Comparison of ENCODE assay signal across 8 cellular contexts in the genomic region with DNA sequence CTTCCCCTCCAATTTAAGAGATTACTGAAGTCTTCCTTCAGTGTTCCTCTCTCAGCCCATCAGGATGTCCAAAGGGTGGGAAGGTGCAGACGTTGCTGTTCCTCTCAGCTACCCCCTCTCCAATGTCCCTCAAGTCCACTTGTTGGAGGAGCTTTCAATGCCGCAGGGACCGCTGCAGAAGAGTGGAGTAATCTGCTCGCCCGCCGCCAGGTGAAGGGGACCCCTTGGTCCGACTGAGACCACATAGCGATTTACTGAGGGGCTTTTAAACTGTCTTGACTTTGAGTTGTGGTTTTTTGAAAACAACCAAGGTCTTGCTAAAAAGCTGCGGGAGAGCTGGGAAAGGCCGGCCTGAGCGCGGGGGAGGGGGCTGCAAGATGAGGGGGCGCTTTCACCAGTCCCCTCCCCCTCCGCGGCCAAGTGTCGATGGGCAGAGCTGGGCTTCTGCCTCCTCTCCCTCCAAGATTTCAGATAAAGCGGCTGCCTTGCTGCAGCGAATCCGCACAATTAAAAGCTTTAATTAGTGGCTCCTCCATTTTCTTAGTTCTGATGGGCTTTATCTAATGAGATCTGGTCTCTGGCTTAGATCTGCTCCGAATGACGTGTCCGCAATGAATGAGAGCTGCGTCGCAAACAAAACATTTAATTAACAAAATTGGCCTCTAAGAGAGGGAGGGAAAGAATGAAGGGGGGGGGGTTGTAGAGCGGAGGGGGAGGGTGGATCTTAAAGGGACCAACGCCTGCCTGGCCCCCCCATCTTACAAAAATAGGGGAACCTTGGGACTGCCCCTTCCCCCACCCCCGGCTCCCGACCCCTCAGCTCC. TPM values are rescaled to one million over a fixed set of nuclear protein-coding genes. Genes with fewer than 3 reads are reported as not detected.
DNase-seq lines count a peak whose midpoint lies in the region; ATAC-seq and TF ChIP-seq lines count a peak whose summit lies in the region.

No MANE protein-coding gene starts in this region.

- no peak overlapping the region for H4K91ac ChIP-seq in H9 (ENCODE audit: insufficient read length, low read depth, low read length)

- no peak overlapping the region for H4K5ac ChIP-seq in H9 (ENCODE audit: insufficient read length, low read depth, low read length)

- H3K27me3 ChIP-seq in H9 (ENCODE audit: insufficient read depth, low read length) (no peaks in the 10 kb centered on the region), left lung (no peaks in the 10 kb centered on the region), stomach smooth muscle (ENCODE audit: control insufficient read depth in 1 of 2, insufficient read depth in 2 of 2, low read length in 2 of 2) (no peaks in the 10 kb centered on the region)

- H3K9ac ChIP-seq in H9 (ENCODE audit: extremely low read depth, insufficient read length, low read length) (peak overlapping the region; percentile 70), stomach smooth muscle (ENCODE audit: low read length in 2 of 2) (peak overlapping the region; percentile 66 to 70)

- CTCF ChIA-PET in OCI-LY7 (lab: Charles Lee; ENCODE audit: unreplicated experiment): interaction anchor here (0.5 to 1.1 kb wide), 4 partner anchors 8 to 1650 kb away, joined by 3 to 5 read pairs (median 4); no protein-coding TSS in a partner anchor

- no peak overlapping the region for H3K56ac ChIP-seq in H9 (ENCODE audit: insufficient read length, low read depth, low read length)

- peaks cover 14% of the 10 kb centered on the region for H3K23me2 ChIP-seq in H9 (ENCODE audit: insufficient read length, low read depth, low read length, poor library complexity, severe bottlenecking)

- TF ChIP-seq CTCF in H9 (conservative IDR thresholded peaks at IDR 0.05) (peak; percentile 52), OCI-LY7 (conservative IDR thresholded peaks at IDR 0.05; ENCODE audit: low read length) (no peak), left lung (IDR thresholded peaks at IDR 0.05) (no peak)

- H2BK5ac ChIP-seq in H9 (ENCODE audit: insufficient read length, low read length): no peak overlapping the region

- no peaks in the 10 kb centered on the region; a peak in 1 of 5 replicates for H3K9me3 Mint-ChIP-seq in H9
- H3K9me3 Mint-ChIP-seq in central memory CD8-positive, alpha-beta T cell: no peaks in the 10 kb centered on the region

- no CpG with 5 or more reads among the region's 28 CpGs for WGBS in H9 (ENCODE audit: extremely low coverage, insufficient read length, low lambda C conversion rate)

- no peak overlapping the region for H3K4ac ChIP-seq in H9 (ENCODE audit: low read depth, low read length)

- H3K14ac ChIP-seq in H9 (ENCODE audit: insufficient read depth, low read length): peak overlapping the region; percentile 58; the same call in 1 of the 2 replicates

- TSS peak; percentile 83 for BruUV-seq in OCI-LY7 (replicated peaks; lab: Mats Ljungman, UMichigan)

- H3K4me1 ChIP-seq in H9 (ENCODE audit: insufficient read depth, low read length) (peaks cover 8% of the 10 kb centered on the region; the same call in 1 of the 2 replicates), OCI-LY7 (ENCODE audit: insufficient read depth, low read length, poor library complexity, severe bottlenecking) (peaks cover 39% of the 10 kb centered on the region), left lung (peaks cover 27 to 67% of the 10 kb centered on the region in 2 donors), stomach smooth muscle (ENCODE audit: control insufficient read depth, insufficient read depth, low read length) (peaks cover 17% of the 10 kb centered on the region)

- POLR2A ChIA-PET in OCI-LY7 (lab: Charles Lee): interaction anchor here (0.6 to 2.1 kb wide), 13 partner anchors 8 to 421 kb away, joined by 3 to 15 read pairs (median 4); no protein-coding TSS in a partner anchor

- H3K79me2 ChIP-seq in H9 (ENCODE audit: insufficient read depth, low read length) (peaks cover 19% of the 10 kb centered on the region; the same call in 1 of the 2 replicates), OCI-LY7 (ENCODE audit: insufficient read depth, low read depth, low read length) (no peaks in the 10 kb centered on the region)

- H2AK5ac ChIP-seq in H9 (ENCODE audit: insufficient read length, low read length): no peak overlapping the region

- peaks cover 3% of the 10 kb centered on the region for H3K27me3 Mint-ChIP-seq in H9 (ENCODE audit: low read depth)
- no peaks in the 10 kb centered on the region for H3K27me3 Mint-ChIP-seq in central memory CD8-positive, alpha-beta T cell

- no peak overlapping the region for H2BK20ac ChIP-seq in H9 (ENCODE audit: low read depth, low read length, poor library complexity, severe bottlenecking)

- H3K18ac ChIP-seq in H9 (ENCODE audit: insufficient read length, low read depth, low read length): peak overlapping the region; percentile 33

- peaks cover 26 to 35% (median 30%) of the 10 kb centered on the region in 3 experiments for H3K36me3 Mint-ChIP-seq in H9 (ENCODE audit: insufficient read depth in 1 of 3, low read depth in 3 of 3)
- peaks cover 10% of the 10 kb centered on the region for H3K36me3 Mint-ChIP-seq in central memory CD8-positive, alpha-beta T cell (ENCODE audit: insufficient read depth)

- DNase-seq in DMS79 (lab: John Stamatoyannopoulos, UW): peak; percentile 41
- DNase-seq in H9: peak; percentile 71
- peak; percentile 30 for DNase-seq in OCI-LY7 (ENCODE audit: low spot score)
- no peak for DNase-seq in central memory CD8-positive, alpha-beta T cell (ENCODE audit: low spot score in 2 of 2)
- peak; percentile 39 to 59 for DNase-seq in left lung
- DNase-seq in stimulated activated CD4-positive, alpha-beta T cell treated with anti-CD3 and anti-CD28 coated beads, Interleukin-4, amount 100 ng/mL, for 24 hours: no peak

- peak overlapping the region; percentile 81 to 92 (median 91); a peak in 6 of 7 replicates for H3K27ac Mint-ChIP-seq in H9
- peak overlapping the region; percentile 90 for H3K27ac Mint-ChIP-seq in central memory CD8-positive, alpha-beta T cell (ENCODE audit: low read depth)

- H3K4me2 ChIP-seq in H9 (ENCODE audit: insufficient read depth, insufficient read length, low read length) (peak overlapping the region; percentile 42), OCI-LY7 (ENCODE audit: low read length) (peak overlapping the region; percentile 85)

- H4K8ac ChIP-seq in H9 (replicated peaks; ENCODE audit: insufficient read length, low read depth, low read length): no peak overlapping the region

- no peak overlapping the region for H2AFZ ChIP-seq in H9 (ENCODE audit: low read length)
- H2AFZ ChIP-seq in OCI-LY7 (ENCODE audit: low read length): peak overlapping the region; percentile 52

- no peak overlapping the region for H2BK15ac ChIP-seq in H9 (ENCODE audit: low read depth, low read length)

- H3K36me3 ChIP-seq in OCI-LY7 (ENCODE audit: insufficient read depth, low read length): peaks cover 8% of the 10 kb centered on the region; the same call in 1 of the 2 replicates
- peaks cover 0 to 12% of the 10 kb centered on the region in 2 donors for H3K36me3 ChIP-seq in left lung
- peaks cover 3 to 5% of the 10 kb centered on the region in 2 donors for H3K36me3 ChIP-seq in stomach smooth muscle (ENCODE audit: control insufficient read depth in 2 of 2, insufficient read depth in 2 of 2, low read length in 2 of 2)

- no peaks in the 10 kb centered on the region for H3K9me2 ChIP-seq in OCI-LY7 (ENCODE audit: insufficient read depth, low read length)

- intact Hi-C loops in OCI-LY7 (cut with micrococcal nuclease; ENCODE audit: unreplicated experiment) (loop anchor here (2.0 to 10.0 kb wide), 2 partner anchors 1350 to 1550 kb away; a partner anchor contains a TSS), left lung (cut with DNase I) (no loop called here)

- ATAC-seq in central memory CD8-positive, alpha-beta T cell (replicated peaks; ENCODE audit: extremely low read depth, poor library complexity, severe bottlenecking): peak; percentile 5
- ATAC-seq in left lung (peak; percentile 5), GM19463 (IDR thresholded peaks at IDR 0.05; ENCODE audit: unreplicated experiment) (no peak)

- peaks cover 9% of the 10 kb centered on the region for H3K79me1 ChIP-seq in H9 (ENCODE audit: insufficient read depth, low read depth, low read length, poor library complexity, severe bottlenecking)

- H3K9me3 ChIP-seq in H9 (ENCODE audit: control insufficient read depth, low read depth, low read length): no peaks in the 10 kb centered on the region
- no peaks in the 10 kb centered on the region for H3K9me3 ChIP-seq in OCI-LY7 (ENCODE audit: low read length)
- H3K9me3 ChIP-seq in left lung: no peaks in the 10 kb centered on the region
- H3K9me3 ChIP-seq in stomach smooth muscle (ENCODE audit: control insufficient read depth in 2 of 2, low read length in 2 of 2): no peaks in the 10 kb centered on the region

- no peak overlapping the region for H2BK120ac ChIP-seq in H9 (ENCODE audit: low read depth, low read length, poor library complexity, severe bottlenecking)

- H4K20me1 ChIP-seq in H9 (ENCODE audit: control insufficient read depth, insufficient read depth, insufficient read length) (peaks cover 2% of the 10 kb centered on the region), OCI-LY7 (ENCODE audit: insufficient read depth, low read length) (peaks cover 20% of the 10 kb centered on the region; the same call in 1 of the 2 replicates)

- H3K4me3 Mint-ChIP-seq in H9: peak overlapping the region; percentile 79 to 86
- peak overlapping the region; percentile 97 for H3K4me3 Mint-ChIP-seq in central memory CD8-positive, alpha-beta T cell

- H3K4me3 ChIP-seq in OCI-LY7 (ENCODE audit: low read depth, low read length, poor library complexity, severe bottlenecking) (peak overlapping the region; percentile 67), left lung (peak overlapping the region; percentile 45 to 76), stomach smooth muscle (ENCODE audit: low read length in 2 of 2) (peak overlapping the region; percentile 87 to 94)

- H2BK12ac ChIP-seq in H9 (ENCODE audit: insufficient read length, low read depth, low read length): no peak overlapping the region

- H3K4me1 Mint-ChIP-seq in H9: peaks cover 58 to 63% of the 10 kb centered on the region in 2 experiments
- H3K4me1 Mint-ChIP-seq in central memory CD8-positive, alpha-beta T cell: peaks cover 53% of the 10 kb centered on the region

- no peak overlapping the region for H3T11ph ChIP-seq in H9 (ENCODE audit: low read length)

- no peak overlapping the region for H3K23ac ChIP-seq in H9 (ENCODE audit: insufficient read length, low read depth, low read length)

- H3K27ac ChIP-seq in H9 (ENCODE audit: insufficient read length, low read depth, low read length): no peak overlapping the region
- no peak overlapping the region for H3K27ac ChIP-seq in OCI-LY7 (ENCODE audit: low read depth, low read length, poor library complexity, severe bottlenecking)
- H3K27ac ChIP-seq in left lung: peak overlapping the region; percentile 81 to 87
- peak overlapping the region; percentile 76 for H3K27ac ChIP-seq in stomach smooth muscle (ENCODE audit: low read length)

RNA-seq across cellular contexts. Expression of a gene that starts 5.9 kb away (rescaled TPM):
- total RNA-seq in H9 (2021) (64.9 and 66.2 TPM in 2 replicates), OCI-LY7 (2022) (35.8 and 51.2 TPM in 2 replicates), left lung (10 to 100 TPM; 56.9 to 66.1 TPM)
- total RNA-seq in OCI-LY7 (2014; rRNA removed; shearing (Covaris generic)): 14.5 and 19.9 TPM in 2 replicates

Comparison
In these comparisons a context has a peak if more than half of its experiments do, and no peak if none do; other contexts are left out.
1. DNase-seq: peak in DMS79 (single experiment), H9 (single experiment), OCI-LY7 (single experiment) and left lung (2 of 2); none in central memory CD8-positive, alpha-beta T cell (0 of 2) and stimulated activated CD4-positive, alpha-beta T cell treated with anti-CD3 and anti-CD28 coated beads, Interleukin-4, amount 100 ng/mL, for 24 hours (single experiment).
2. H3K27ac ChIP-seq: peak in left lung (2 of 2) and stomach smooth muscle (single experiment); none in H9 (single experiment) and OCI-LY7 (single experiment).
3. Peak in every context shown above with its lines, with median percentiles within 50 percentile points of each other: H3K4me3 ChIP-seq.